ENCODE assay signal across 1 cellular context in genomic region chr17:57757735-57758134, GRCh38.
TF ChIP-seq lines count a peak whose summit lies in the region.

No MANE protein-coding gene starts in this region.

TF ChIP-seq in IMR-90, 13 proteins besides CTCF, POLR2A, EP300 and RAD21:
- TF ChIP-seq MAFK (IDR thresholded peaks at IDR 0.05; ENCODE audit: low read depth, low read length), result no peak
- no peak for TF ChIP-seq FOS (IDR thresholded peaks at IDR 0.05; ENCODE audit: low read depth, low read length)
- no peak for TF ChIP-seq USF2 (IDR thresholded peaks at IDR 0.05; ENCODE audit: low read depth, low read length)
- TF ChIP-seq SMC3 (IDR thresholded peaks at IDR 0.05; ENCODE audit: low read depth, low read length), result no peak
- no peak for TF ChIP-seq CEBPB (IDR thresholded peaks at IDR 0.05; ENCODE audit: low read depth, low read length)
- TF ChIP-seq NFE2L2 (IDR thresholded peaks at IDR 0.05; ENCODE audit: low read depth, low read length), result no peak
- TF ChIP-seq ELK1 (IDR thresholded peaks at IDR 0.05; ENCODE audit: borderline replicate concordance, low read depth, low read length), result no peak
- no peak for TF ChIP-seq MXI1 (IDR thresholded peaks at IDR 0.05; ENCODE audit: borderline replicate concordance, low read depth, low read length)
